In the genomic region with DNA sequence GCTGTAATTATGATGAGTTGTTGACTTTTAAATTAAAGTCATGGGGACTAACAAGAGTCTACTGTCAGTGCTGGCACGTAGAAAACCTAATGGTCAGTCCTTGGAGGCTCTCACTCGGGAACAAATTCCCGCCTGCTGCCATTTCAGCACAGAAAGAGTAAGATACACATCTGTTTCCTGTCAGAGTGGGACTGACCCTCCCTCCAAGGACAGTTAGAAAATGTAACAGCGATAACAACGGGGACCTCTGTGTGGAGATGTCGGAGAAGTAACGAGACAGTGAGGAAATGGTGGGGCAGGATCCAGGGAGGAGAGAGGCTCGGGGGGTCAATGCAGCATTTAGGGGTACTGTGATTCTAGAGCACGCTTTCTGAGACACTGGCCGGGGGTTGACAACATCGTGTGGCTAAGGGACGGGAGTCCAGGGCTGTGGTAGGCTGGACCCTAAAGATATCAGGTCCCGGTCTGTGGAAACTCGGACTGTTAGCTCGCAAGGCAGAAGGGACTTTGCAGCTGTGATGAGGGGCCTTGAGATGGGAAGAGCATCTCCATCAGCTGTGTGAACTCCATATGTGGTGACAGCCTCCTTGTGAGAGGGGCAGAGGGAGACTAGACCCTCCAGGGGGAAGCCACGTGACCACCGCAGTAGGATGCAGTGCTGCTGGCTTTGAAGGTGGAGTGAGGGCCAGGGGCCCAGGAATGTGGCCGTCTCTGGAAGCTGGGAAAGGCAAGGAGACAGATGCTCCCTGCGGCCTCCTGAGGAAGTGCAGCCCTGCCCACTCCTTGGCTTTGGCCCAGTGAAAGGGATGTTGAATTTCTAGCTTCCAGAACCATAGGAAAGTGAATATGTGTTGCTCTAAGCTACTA, we compare ENCODE assay signal across 1 cellular context.
TF ChIP-seq lines count a peak whose summit lies in the region.

No MANE protein-coding gene starts in this region.

TF ChIP-seq in GM23338, 12 proteins besides CTCF, POLR2A, EP300 and RAD21 (continued from another document):
- TF ChIP-seq, protein P1, sequence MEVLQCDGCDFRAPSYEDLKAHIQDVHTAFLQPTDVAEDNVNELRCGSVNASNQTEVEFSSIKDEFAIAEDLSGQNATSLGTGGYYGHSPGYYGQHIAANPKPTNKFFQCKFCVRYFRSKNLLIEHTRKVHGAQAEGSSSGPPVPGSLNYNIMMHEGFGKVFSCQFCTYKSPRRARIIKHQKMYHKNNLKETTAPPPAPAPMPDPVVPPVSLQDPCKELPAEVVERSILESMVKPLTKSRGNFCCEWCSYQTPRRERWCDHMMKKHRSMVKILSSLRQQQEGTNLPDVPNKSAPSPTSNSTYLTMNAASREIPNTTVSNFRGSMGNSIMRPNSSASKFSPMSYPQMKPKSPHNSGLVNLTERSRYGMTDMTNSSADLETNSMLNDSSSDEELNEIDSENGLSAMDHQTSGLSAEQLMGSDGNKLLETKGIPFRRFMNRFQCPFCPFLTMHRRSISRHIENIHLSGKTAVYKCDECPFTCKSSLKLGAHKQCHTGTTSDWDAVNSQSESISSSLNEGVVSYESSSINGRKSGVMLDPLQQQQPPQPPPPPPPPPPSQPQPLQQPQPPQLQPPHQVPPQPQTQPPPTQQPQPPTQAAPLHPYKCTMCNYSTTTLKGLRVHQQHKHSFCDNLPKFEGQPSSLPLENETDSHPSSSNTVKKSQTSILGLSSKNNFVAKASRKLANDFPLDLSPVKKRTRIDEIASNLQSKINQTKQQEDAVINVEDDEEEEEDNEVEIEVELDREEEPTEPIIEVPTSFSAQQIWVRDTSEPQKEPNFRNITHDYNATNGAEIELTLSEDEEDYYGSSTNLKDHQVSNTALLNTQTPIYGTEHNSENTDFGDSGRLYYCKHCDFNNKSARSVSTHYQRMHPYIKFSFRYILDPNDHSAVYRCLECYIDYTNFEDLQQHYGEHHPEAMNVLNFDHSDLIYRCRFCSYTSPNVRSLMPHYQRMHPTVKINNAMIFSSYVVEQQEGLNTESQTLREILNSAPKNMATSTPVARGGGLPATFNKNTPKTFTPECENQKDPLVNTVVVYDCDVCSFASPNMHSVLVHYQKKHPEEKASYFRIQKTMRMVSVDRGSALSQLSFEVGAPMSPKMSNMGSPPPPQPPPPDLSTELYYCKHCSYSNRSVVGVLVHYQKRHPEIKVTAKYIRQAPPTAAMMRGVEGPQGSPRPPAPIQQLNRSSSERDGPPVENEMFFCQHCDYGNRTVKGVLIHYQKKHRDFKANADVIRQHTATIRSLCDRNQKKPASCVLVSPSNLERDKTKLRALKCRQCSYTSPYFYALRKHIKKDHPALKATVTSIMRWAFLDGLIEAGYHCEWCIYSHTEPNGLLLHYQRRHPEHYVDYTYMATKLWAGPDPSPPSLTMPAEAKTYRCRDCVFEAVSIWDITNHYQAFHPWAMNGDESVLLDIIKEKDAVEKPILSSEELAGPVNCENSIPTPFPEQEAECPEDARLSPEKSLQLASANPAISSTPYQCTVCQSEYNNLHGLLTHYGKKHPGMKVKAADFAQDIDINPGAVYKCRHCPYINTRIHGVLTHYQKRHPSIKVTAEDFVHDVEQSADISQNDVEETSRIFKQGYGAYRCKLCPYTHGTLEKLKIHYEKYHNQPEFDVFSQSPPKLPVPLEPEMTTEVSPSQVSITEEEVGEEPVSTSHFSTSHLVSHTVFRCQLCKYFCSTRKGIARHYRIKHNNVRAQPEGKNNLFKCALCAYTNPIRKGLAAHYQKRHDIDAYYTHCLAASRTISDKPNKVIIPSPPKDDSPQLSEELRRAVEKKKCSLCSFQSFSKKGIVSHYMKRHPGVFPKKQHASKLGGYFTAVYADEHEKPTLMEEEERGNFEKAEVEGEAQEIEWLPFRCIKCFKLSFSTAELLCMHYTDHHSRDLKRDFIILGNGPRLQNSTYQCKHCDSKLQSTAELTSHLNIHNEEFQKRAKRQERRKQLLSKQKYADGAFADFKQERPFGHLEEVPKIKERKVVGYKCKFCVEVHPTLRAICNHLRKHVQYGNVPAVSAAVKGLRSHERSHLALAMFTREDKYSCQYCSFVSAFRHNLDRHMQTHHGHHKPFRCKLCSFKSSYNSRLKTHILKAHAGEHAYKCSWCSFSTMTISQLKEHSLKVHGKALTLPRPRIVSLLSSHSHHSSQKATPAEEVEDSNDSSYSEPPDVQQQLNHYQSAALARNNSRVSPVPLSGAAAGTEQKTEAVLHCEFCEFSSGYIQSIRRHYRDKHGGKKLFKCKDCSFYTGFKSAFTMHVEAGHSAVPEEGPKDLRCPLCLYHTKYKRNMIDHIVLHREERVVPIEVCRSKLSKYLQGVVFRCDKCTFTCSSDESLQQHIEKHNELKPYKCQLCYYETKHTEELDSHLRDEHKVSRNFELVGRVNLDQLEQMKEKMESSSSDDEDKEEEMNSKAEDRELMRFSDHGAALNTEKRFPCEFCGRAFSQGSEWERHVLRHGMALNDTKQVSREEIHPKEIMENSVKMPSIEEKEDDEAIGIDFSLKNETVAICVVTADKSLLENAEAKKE (CRISPR knock-in tag; IDR thresholded peaks at IDR 0.05): no peak
- TF ChIP-seq POLR2AphosphoS5 (IDR thresholded peaks at IDR 0.05; ENCODE audit: low read depth): no peak
- TF ChIP-seq STAT1 (IDR thresholded peaks at IDR 0.05; ENCODE audit: unreplicated experiment): no peak
- TF ChIP-seq, protein P2, sequence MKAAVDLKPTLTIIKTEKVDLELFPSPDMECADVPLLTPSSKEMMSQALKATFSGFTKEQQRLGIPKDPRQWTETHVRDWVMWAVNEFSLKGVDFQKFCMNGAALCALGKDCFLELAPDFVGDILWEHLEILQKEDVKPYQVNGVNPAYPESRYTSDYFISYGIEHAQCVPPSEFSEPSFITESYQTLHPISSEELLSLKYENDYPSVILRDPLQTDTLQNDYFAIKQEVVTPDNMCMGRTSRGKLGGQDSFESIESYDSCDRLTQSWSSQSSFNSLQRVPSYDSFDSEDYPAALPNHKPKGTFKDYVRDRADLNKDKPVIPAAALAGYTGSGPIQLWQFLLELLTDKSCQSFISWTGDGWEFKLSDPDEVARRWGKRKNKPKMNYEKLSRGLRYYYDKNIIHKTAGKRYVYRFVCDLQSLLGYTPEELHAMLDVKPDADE (IDR thresholded peaks at IDR 0.05): no peak
- TF ChIP-seq, protein P3, sequence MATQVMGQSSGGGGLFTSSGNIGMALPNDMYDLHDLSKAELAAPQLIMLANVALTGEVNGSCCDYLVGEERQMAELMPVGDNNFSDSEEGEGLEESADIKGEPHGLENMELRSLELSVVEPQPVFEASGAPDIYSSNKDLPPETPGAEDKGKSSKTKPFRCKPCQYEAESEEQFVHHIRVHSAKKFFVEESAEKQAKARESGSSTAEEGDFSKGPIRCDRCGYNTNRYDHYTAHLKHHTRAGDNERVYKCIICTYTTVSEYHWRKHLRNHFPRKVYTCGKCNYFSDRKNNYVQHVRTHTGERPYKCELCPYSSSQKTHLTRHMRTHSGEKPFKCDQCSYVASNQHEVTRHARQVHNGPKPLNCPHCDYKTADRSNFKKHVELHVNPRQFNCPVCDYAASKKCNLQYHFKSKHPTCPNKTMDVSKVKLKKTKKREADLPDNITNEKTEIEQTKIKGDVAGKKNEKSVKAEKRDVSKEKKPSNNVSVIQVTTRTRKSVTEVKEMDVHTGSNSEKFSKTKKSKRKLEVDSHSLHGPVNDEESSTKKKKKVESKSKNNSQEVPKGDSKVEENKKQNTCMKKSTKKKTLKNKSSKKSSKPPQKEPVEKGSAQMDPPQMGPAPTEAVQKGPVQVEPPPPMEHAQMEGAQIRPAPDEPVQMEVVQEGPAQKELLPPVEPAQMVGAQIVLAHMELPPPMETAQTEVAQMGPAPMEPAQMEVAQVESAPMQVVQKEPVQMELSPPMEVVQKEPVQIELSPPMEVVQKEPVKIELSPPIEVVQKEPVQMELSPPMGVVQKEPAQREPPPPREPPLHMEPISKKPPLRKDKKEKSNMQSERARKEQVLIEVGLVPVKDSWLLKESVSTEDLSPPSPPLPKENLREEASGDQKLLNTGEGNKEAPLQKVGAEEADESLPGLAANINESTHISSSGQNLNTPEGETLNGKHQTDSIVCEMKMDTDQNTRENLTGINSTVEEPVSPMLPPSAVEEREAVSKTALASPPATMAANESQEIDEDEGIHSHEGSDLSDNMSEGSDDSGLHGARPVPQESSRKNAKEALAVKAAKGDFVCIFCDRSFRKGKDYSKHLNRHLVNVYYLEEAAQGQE (IDR thresholded peaks at IDR 0.05; ENCODE audit: unreplicated experiment): no peak
- no peak for TF ChIP-seq EZH2phosphoT487 (IDR thresholded peaks at IDR 0.05; ENCODE audit: unreplicated experiment)
- no peak for TF ChIP-seq ZNF114 (CRISPR knock-in tag; IDR thresholded peaks at IDR 0.05)
- TF ChIP-seq JUNB (IDR thresholded peaks at IDR 0.05; ENCODE audit: unreplicated experiment): no peak
- TF ChIP-seq NANOG (IDR thresholded peaks at IDR 0.05; ENCODE audit: borderline replicate concordance): no peak
- no peak for TF ChIP-seq EZH2 (IDR thresholded peaks at IDR 0.05; ENCODE audit: low read depth, unreplicated experiment)
TF ChIP-seq in GM23338: peak in this region for 0.
